Comparison of ENCODE assay signal across 21 cellular contexts in the genomic region with DNA sequence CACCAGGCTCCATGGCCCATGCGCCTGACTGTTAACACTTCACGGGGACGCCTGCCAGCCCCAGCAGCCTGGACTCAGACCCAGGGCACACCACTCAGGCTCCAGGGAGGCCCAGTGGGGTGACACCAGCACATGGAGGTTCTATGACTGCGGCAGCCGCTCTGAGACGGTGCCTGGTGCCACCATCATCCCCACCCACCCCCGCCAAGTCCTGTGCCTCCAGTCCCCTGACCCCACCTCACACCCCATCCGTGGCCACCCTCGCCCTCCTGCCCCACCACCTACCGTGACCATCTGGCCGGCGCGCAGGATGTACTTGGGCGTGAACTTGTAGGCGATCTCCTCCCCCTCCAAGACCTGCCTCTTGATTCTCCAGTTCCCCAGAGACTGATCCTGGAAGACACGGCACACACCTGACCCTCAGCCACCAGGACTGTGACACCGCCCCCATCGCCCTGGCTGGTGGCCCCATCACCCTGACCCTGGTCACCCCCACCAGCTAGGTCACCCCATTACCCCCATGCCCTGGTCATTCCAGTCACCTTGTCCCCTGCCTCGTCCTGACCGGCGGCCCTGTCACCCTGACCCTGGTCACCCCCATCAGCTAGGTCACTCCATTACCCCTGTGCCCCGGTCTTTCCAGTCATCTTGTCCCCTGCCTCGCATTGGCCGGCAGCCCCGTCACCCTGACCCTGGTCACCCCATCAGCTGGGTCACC.
"Had no signal": no experiment of that assay in that cellular context is flagged by ENCODE, and none has a peak within 500 bp of the region (broad histone marks: within the 10 kb centered on the region; RNA-seq: fewer than 3 reads in every experiment).

No MANE protein-coding gene starts in this region.

- H3K4me1 Mint-ChIP-seq: memory B cell had no signal

- ATAC-seq: esophagus mucosa; gastrocnemius medialis; left lobe of liver; naive thymus-derived CD4-positive, alpha-beta T cell; pancreas; stimulated activated effector memory CD8-positive, alpha-beta T cell treated with anti-CD3 and anti-CD28 coated beads, Interleukin-12 subunit alpha, Interleukin-12 subunit beta, amount 100 ng/mL, for 72 hours had no signal

- DNase-seq: effector CD8-positive, alpha-beta T cell; endodermal cell; foreskin fibroblast; gastrocnemius medialis; head of caudate nucleus; kidney; midbrain; naive thymus-derived CD4-positive, alpha-beta T cell; retina; sigmoid colon; stimulated activated CD4-positive, alpha-beta T cell treated with anti-CD3 and anti-CD28 coated beads, Interleukin-2, amount 100 ng/mL, for 24 hours; stimulated activated CD4-positive, alpha-beta T cell treated with anti-CD3 and anti-CD28 coated beads, Interleukin-4, amount 100 ng/mL, for 24 hours; stimulated activated naive CD4-positive, alpha-beta T cell treated with Interleukin-2 at 50 U/mL for 16 hours; stomach; testis; tibial artery had no signal

- H3K9me3 Mint-ChIP-seq: endodermal cell; memory B cell; stimulated activated effector memory CD8-positive, alpha-beta T cell treated with anti-CD3 and anti-CD28 coated beads, Interleukin-12 subunit alpha, Interleukin-12 subunit beta, amount 100 ng/mL, for 72 hours had no signal

- H3K27ac Mint-ChIP-seq: endodermal cell; memory B cell; naive thymus-derived CD4-positive, alpha-beta T cell; stimulated activated effector memory CD8-positive, alpha-beta T cell treated with anti-CD3 and anti-CD28 coated beads, Interleukin-12 subunit alpha, Interleukin-12 subunit beta, amount 100 ng/mL, for 72 hours had no signal

- H3K27me3 Mint-ChIP-seq: memory B cell had no signal

- H3K4me3 Mint-ChIP-seq: endodermal cell; memory B cell; stimulated activated effector memory CD8-positive, alpha-beta T cell treated with anti-CD3 and anti-CD28 coated beads, Interleukin-12 subunit alpha, Interleukin-12 subunit beta, amount 100 ng/mL, for 72 hours had no signal
